16 cellular contexts compared by ENCODE assay signal in genomic region chr7:27197137-27198042, GRCh38. TPM values are rescaled to one million over a fixed set of nuclear protein-coding genes. Genes with fewer than 3 reads are reported as not detected.
A peak's percentile ranks its signal among the peaks of the same experiment; 100 is the strongest.
DNase-seq lines count a peak whose midpoint lies in the region; ATAC-seq, FAIRE-seq and TF ChIP-seq lines count a peak whose summit lies in the region.
"Had no signal": no experiment of that assay in that cellular context is flagged by ENCODE, and none has a peak within 500 bp of the region (broad histone marks: within the 10 kb centered on the region; RNA-seq: fewer than 3 reads in every experiment).

No MANE protein-coding gene starts in this region.

- DNase-seq in naive B cell (no peak), dermis blood vessel endothelial cell (no peak), frontal cortex (ENCODE audit: low spot score in 2 of 2) (no peak)
- DNase-seq: effector memory CD8-positive, alpha-beta T cell; HCEC 1CT; naive thymus-derived CD4-positive, alpha-beta T cell; NCI-H2029 treated with DMSO at 0.1 percent for 48 hours had no signal

- no peak for FAIRE-seq in frontal cortex (lab: Jason Lieb, UNC)
- FAIRE-seq: GM18507, TTC549 had no signal

- peaks cover 0 to 14% (median 8%) of the 10 kb centered on the region in 7 donors for H3K9me3 Mint-ChIP-seq in naive B cell
- H3K9me3 Mint-ChIP-seq: activated naive CD4-positive, alpha-beta T cell treated with anti-CD3 and anti-CD28 coated beads, Interleukin-2, amount 50 U/mL, for 24 hours; effector memory CD8-positive, alpha-beta T cell had no signal

- H3K4me3 ChIP-seq in GM08714 (ENCODE audit: low read length) = peak overlapping the region; percentile 15; the same call in 1 of the 2 replicates
- H3K4me3 ChIP-seq: breast epithelium had no signal

- ATAC-seq in SK-N-SH treated with all-trans-retinoic acid at 6 μM for 48 hours (no peak), naive B cell (ENCODE audit: low read depth in 2 of 2) (no peak), GM19351 (IDR thresholded peaks at IDR 0.05; ENCODE audit: unreplicated experiment) (no peak)
- ATAC-seq: effector memory CD8-positive, alpha-beta T cell; naive thymus-derived CD4-positive, alpha-beta T cell had no signal

- H3K27ac Mint-ChIP-seq in naive B cell = peak overlapping the region in 4 of 6 donors; percentile 30 to 92 (median 63)

- H3K36me3 Mint-ChIP-seq in naive B cell = peaks cover 0 to 4% of the 10 kb centered on the region in 2 donors
- H3K36me3 Mint-ChIP-seq: activated naive CD4-positive, alpha-beta T cell treated with anti-CD3 and anti-CD28 coated beads, Interleukin-2, amount 50 U/mL, for 24 hours had no signal

- H3K4me3 Mint-ChIP-seq in naive B cell = peak overlapping the region in 2 of 8 donors; percentile 35 to 73

- peaks cover 27 to 44% (median 32%) of the 10 kb centered on the region in 3 donors for H3K4me1 Mint-ChIP-seq in naive B cell

- peaks cover 72 to 79% (median 74%) of the 10 kb centered on the region in 3 donors for H3K27me3 Mint-ChIP-seq in naive B cell

TF ChIP-seq in SK-N-SH treated with all-trans-retinoic acid at 6 μM for 48 hours, 23 proteins besides CTCF, POLR2A, EP300 and RAD21:
- TF ChIP-seq ZNF8 (CRISPR knock-in tag; IDR thresholded peaks at IDR 0.05) (no peak), ARNTL (CRISPR knock-in tag; IDR thresholded peaks at IDR 0.05; ENCODE audit: borderline replicate concordance, low read depth) (no peak), ZNF70 (CRISPR knock-in tag; IDR thresholded peaks at IDR 0.05) (no peak), ZFP3 (CRISPR knock-in tag; IDR thresholded peaks at IDR 0.05) (0 out of 2 replicates have a peak, but pooled peaks have one; percentile 54), TSHZ2 (CRISPR knock-in tag; IDR thresholded peaks at IDR 0.05) (peak; percentile 100), SNAI2 (CRISPR knock-in tag; IDR thresholded peaks at IDR 0.05) (peak; percentile 94), CSDC2 (CRISPR knock-in tag; IDR thresholded peaks at IDR 0.05) (peak; percentile 100), ZNF565 (CRISPR knock-in tag; conservative IDR thresholded peaks at IDR 0.05; ENCODE audit: low read depth) (no peak), ISL1 (CRISPR knock-in tag; IDR thresholded peaks at IDR 0.05) (no peak)

RNA-seq across cellular contexts. Expression of gene HOXA13, which starts 2.5 kb away (rescaled TPM):
- polyA plus RNA-seq in naive B cell (ENCODE audit: low read depth in 6 of 6) = not detected
- total RNA-seq in dermis blood vessel endothelial cell = under 0.01 TPM in 1 of 2 replicates, not detected in the other
- not detected for total RNA-seq in frontal cortex
- total RNA-seq: glomerular endothelial cell; MCF 10A; naive thymus-derived CD4-positive, alpha-beta T cell had no signal
- polyA plus RNA-seq: naive thymus-derived CD4-positive, alpha-beta T cell had no signal

RNA-seq across cellular contexts. Expression of gene HOXA11, which starts 12.4 kb away (rescaled TPM):
- not detected for polyA plus RNA-seq in naive B cell (ENCODE audit: low read depth in 6 of 6)
- total RNA-seq in dermis blood vessel endothelial cell (under 0.01 and 0.70 TPM in 2 replicates), frontal cortex (not detected)
- total RNA-seq: naive thymus-derived CD4-positive, alpha-beta T cell had no signal
- polyA plus RNA-seq: naive thymus-derived CD4-positive, alpha-beta T cell had no signal

RNA-seq across cellular contexts. Expression of gene HOXA10, which starts 23.3 kb away (rescaled TPM):
- polyA plus RNA-seq in naive B cell (ENCODE audit: low read depth in 6 of 6) = not detected
- total RNA-seq in dermis blood vessel endothelial cell = 3.7 and 4.4 TPM in 2 replicates
- total RNA-seq in frontal cortex = not detected
- polyA plus RNA-seq: naive thymus-derived CD4-positive, alpha-beta T cell had no signal

RNA-seq across cellular contexts. Expression of gene HOXA9, which starts 32.1 kb away (rescaled TPM):
- polyA plus RNA-seq in naive B cell (ENCODE audit: low read depth in 6 of 6) = not detected
- total RNA-seq in dermis blood vessel endothelial cell (9.0 and 11.8 TPM in 2 replicates), frontal cortex (not detected)
- polyA plus RNA-seq: naive thymus-derived CD4-positive, alpha-beta T cell had no signal

RNA-seq across cellular contexts. Expression of gene HOXA7, which starts 40.9 kb away (rescaled TPM):
- not detected for polyA plus RNA-seq in naive B cell (ENCODE audit: low read depth in 6 of 6)
- total RNA-seq in dermis blood vessel endothelial cell (1.4 and 2.9 TPM in 2 replicates), frontal cortex (not detected)
- total RNA-seq: naive thymus-derived CD4-positive, alpha-beta T cell had no signal
- polyA plus RNA-seq: naive thymus-derived CD4-positive, alpha-beta T cell had no signal
